In genomic region chr1:145891587-145892485, GRCh38 we compare ENCODE assay signal across 1 cellular context.
TF ChIP-seq lines count a peak whose summit lies in the region.

No MANE protein-coding gene starts in this region.

TF ChIP-seq in HepG2, 621 proteins besides CTCF, POLR2A, EP300 and RAD21 (continued from another document and continues in another):
- no peak for TF ChIP-seq PBX2 (CRISPR knock-in tag; IDR thresholded peaks at IDR 0.05)
- TF ChIP-seq ZNF83 (CRISPR knock-in tag; IDR thresholded peaks at IDR 0.05; ENCODE audit: borderline replicate concordance), result no peak
- no peak for TF ChIP-seq SRSF1 (optimal IDR thresholded peaks at IDR 0.05; ENCODE audit: low read depth, low read length)
- TF ChIP-seq ZFP90 (CRISPR knock-in tag; IDR thresholded peaks at IDR 0.05; ENCODE audit: borderline replicate concordance), result peak; percentile 72; the same call in 1 of the 2 replicates
- TF ChIP-seq SATB2 (CRISPR knock-in tag; IDR thresholded peaks at IDR 0.05), result no peak
- no peak for TF ChIP-seq GPN1 (CRISPR knock-in tag; IDR thresholded peaks at IDR 0.05; ENCODE audit: borderline replicate concordance)
- TF ChIP-seq IRF2 (CRISPR knock-in tag; IDR thresholded peaks at IDR 0.05), result peak; percentile 77; the same call in 1 of the 2 replicates
- no peak for TF ChIP-seq DNMT1 (CRISPR knock-in tag; IDR thresholded peaks at IDR 0.05)
- no peak for TF ChIP-seq ZNF605 (CRISPR knock-in tag; IDR thresholded peaks at IDR 0.05)
- TF ChIP-seq ZHX1 (CRISPR knock-in tag; IDR thresholded peaks at IDR 0.05; ENCODE audit: low read depth), result no peak
- no peak for TF ChIP-seq ZNF674 (CRISPR knock-in tag; IDR thresholded peaks at IDR 0.05; ENCODE audit: low read depth)
- TF ChIP-seq HDAC2 (CRISPR knock-in tag; IDR thresholded peaks at IDR 0.05), result peak; percentile 85
- 0 out of 2 replicates have a peak, but pooled peaks have one; percentile 49 for TF ChIP-seq DR1 (CRISPR knock-in tag; IDR thresholded peaks at IDR 0.05)
- no peak for TF ChIP-seq RERE (CRISPR knock-in tag; IDR thresholded peaks at IDR 0.05; ENCODE audit: low read depth)
- no peak for TF ChIP-seq NFATC3 (CRISPR knock-in tag; IDR thresholded peaks at IDR 0.05)
- TF ChIP-seq ZNF563 (CRISPR knock-in tag; IDR thresholded peaks at IDR 0.05), result no peak
- TF ChIP-seq SMAD3 (CRISPR knock-in tag; IDR thresholded peaks at IDR 0.05), result peak; percentile 44; the same call in 1 of the 2 replicates
- no peak for TF ChIP-seq JDP2 (CRISPR knock-in tag; IDR thresholded peaks at IDR 0.05; ENCODE audit: borderline replicate concordance)
- no peak for TF ChIP-seq PRDM4 (CRISPR knock-in tag; IDR thresholded peaks at IDR 0.05; ENCODE audit: borderline replicate concordance)
- TF ChIP-seq ETV6 (CRISPR knock-in tag; conservative IDR thresholded peaks at IDR 0.05), result no peak
- TF ChIP-seq ZNF333 (CRISPR knock-in tag; IDR thresholded peaks at IDR 0.05; ENCODE audit: borderline replicate concordance), result no peak
- no peak for TF ChIP-seq EED (CRISPR knock-in tag; IDR thresholded peaks at IDR 0.05)
- TF ChIP-seq ZNF224 (CRISPR knock-in tag; IDR thresholded peaks at IDR 0.05), result no peak
- TF ChIP-seq SIN3B (IDR thresholded peaks at IDR 0.05; ENCODE audit: low read length), result no peak
- TF ChIP-seq ZEB1 (IDR thresholded peaks at IDR 0.05; ENCODE audit: insufficient replicate concordance, low read depth), result peak; percentile 84
- no peak for TF ChIP-seq ZNF430 (CRISPR knock-in tag; IDR thresholded peaks at IDR 0.05)
- no peak for TF ChIP-seq ATAD3A (CRISPR knock-in tag; IDR thresholded peaks at IDR 0.05)
- no peak for TF ChIP-seq KDM5A (IDR thresholded peaks at IDR 0.05; ENCODE audit: borderline replicate concordance, low read length)
- TF ChIP-seq ZNF331 (CRISPR knock-in tag; IDR thresholded peaks at IDR 0.05), result peak; percentile 78
- no peak for TF ChIP-seq ZNF354B (CRISPR knock-in tag; IDR thresholded peaks at IDR 0.05)
- no peak for TF ChIP-seq BCL3 (CRISPR knock-in tag; IDR thresholded peaks at IDR 0.05)
- TF ChIP-seq TEAD3 (CRISPR knock-in tag; optimal IDR thresholded peaks at IDR 0.05; ENCODE audit: borderline replicate concordance), result peak; percentile 93
- TF ChIP-seq ZNF615 (CRISPR knock-in tag; IDR thresholded peaks at IDR 0.05; ENCODE audit: borderline replicate concordance), result 0 out of 2 replicates have a peak, but pooled peaks have one; percentile 51
- TF ChIP-seq AHR (CRISPR knock-in tag; IDR thresholded peaks at IDR 0.05), result no peak
- TF ChIP-seq PAF1 (CRISPR knock-in tag; IDR thresholded peaks at IDR 0.05), result no peak
- TF ChIP-seq ZBTB20 (CRISPR knock-in tag; IDR thresholded peaks at IDR 0.05; ENCODE audit: borderline replicate concordance, low read depth), result 0 out of 2 replicates have a peak, but pooled peaks have one; percentile 62
- no peak for TF ChIP-seq ZNF513 (CRISPR knock-in tag; conservative IDR thresholded peaks at IDR 0.05)
- TF ChIP-seq E2F5 (CRISPR knock-in tag; conservative IDR thresholded peaks at IDR 0.05), result no peak
- no peak for TF ChIP-seq ZNF33A (CRISPR knock-in tag; IDR thresholded peaks at IDR 0.05; ENCODE audit: borderline replicate concordance)
- TF ChIP-seq BRCA1 (CRISPR knock-in tag; IDR thresholded peaks at IDR 0.05), result no peak
- peak; percentile 93 for TF ChIP-seq ZNF350 (CRISPR knock-in tag; IDR thresholded peaks at IDR 0.05; ENCODE audit: borderline replicate concordance, low read depth)
- TF ChIP-seq ZNF644 (CRISPR knock-in tag; IDR thresholded peaks at IDR 0.05; ENCODE audit: low read depth), result 0 out of 2 replicates have a peak, but pooled peaks have one; percentile 48
- no peak for TF ChIP-seq TRIM22 (IDR thresholded peaks at IDR 0.05)
- TF ChIP-seq XRCC5 (optimal IDR thresholded peaks at IDR 0.05; ENCODE audit: low read length), result peak; percentile 96
- no peak for TF ChIP-seq ZNF446 (CRISPR knock-in tag; IDR thresholded peaks at IDR 0.05)
- TF ChIP-seq JUNB (CRISPR knock-in tag; IDR thresholded peaks at IDR 0.05; ENCODE audit: borderline replicate concordance), result peak; percentile 84; the same call in 1 of the 2 replicates
- TF ChIP-seq ZNF264 (CRISPR knock-in tag; IDR thresholded peaks at IDR 0.05), result no peak; the same call in 1 of the 2 replicates
